Comparison of ENCODE assay signal across 19 cellular contexts in the genomic region with DNA sequence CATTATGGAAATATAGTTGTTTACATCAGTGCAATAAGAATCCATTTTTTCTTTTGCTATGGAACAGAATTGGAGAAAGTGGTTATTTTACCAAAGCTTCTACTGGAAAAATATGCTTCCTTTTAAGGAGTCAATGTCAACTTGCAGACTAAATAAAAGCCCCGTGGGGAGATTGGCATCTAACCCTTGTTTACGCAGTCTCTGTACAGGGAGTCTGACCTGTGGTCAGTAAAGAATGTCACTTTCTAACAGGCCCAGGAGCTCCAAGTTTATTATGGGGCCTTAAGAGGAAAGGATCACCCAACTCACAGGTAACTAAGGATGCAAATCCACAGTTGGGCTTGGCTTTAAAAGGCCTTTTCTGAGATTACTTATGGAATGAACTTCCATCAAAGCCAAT.
"Had no signal": no experiment of that assay in that cellular context is flagged by ENCODE, and none has a peak within 500 bp of the region (broad histone marks: within the 10 kb centered on the region; RNA-seq: fewer than 3 reads in every experiment).

No MANE protein-coding gene starts in this region.

- H3K9me3 Mint-ChIP-seq: nephron, type B pancreatic cell had no signal

- DNase-seq: effector memory CD8-positive, alpha-beta T cell; foreskin fibroblast; glutamatergic neuron; left cardiac atrium; left ventricle myocardium inferior; mesendoderm; naive B cell; occipital lobe; pancreas; right cardiac atrium; stimulated activated CD4-positive, alpha-beta T cell treated with anti-CD3 and anti-CD28 coated beads, Interleukin-12 subunit alpha, Interleukin-12 subunit beta, amount 100 ng/mL, for 4 hours; stimulated activated CD4-positive, alpha-beta T cell treated with anti-CD3 and anti-CD28 coated beads, Interleukin-2, amount 100 ng/mL, for 48 hours; stimulated activated naive CD4-positive, alpha-beta T cell treated with Interleukin-2 at 50 U/mL for 16 hours had no signal

- H3K4me3 Mint-ChIP-seq: effector memory CD8-positive, alpha-beta T cell; naive B cell; nephron; type B pancreatic cell had no signal

- H3K27me3 Mint-ChIP-seq: effector memory CD8-positive, alpha-beta T cell; naive B cell; progenitor cell of endocrine pancreas; type B pancreatic cell had no signal

- H3K27ac Mint-ChIP-seq: effector memory CD8-positive, alpha-beta T cell; naive B cell; nephron; progenitor cell of endocrine pancreas; type B pancreatic cell had no signal

- H3K36me3 Mint-ChIP-seq: naive B cell, type B pancreatic cell had no signal

- H3K4me3 ChIP-seq: esophagus muscularis mucosa, gastroesophageal sphincter, left ventricle myocardium inferior, lung, pancreas had no signal

- H3K4me1 Mint-ChIP-seq: naive B cell, nephron had no signal
